2 cellular contexts compared by ENCODE assay signal in the genomic region with DNA sequence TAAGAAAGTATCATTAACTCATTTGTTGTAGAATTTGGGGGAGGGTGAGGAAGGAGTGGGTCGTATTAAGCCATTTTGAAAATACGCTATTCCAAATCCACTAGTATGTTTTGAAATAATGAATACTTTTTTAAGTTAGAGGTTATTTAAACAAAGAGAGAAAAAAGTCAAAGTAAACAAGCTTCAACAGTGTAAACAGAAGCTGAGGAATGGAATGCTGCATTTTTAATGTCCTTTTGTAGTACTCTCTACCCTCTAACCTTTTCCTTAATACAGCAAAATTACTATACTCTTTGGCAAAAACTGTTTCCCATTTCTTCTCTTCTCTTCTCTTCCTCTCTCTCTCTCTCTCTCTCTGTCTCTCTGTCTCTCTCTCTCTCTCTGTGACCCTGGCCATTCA.
A peak's percentile ranks its signal among the peaks of the same experiment; 100 is the strongest.
TF ChIP-seq lines count a peak whose summit lies in the region.
"Not testable (repeated sequence)": the region's sequence is repeated elsewhere in the genome, so short reads cannot be mapped to it uniquely, and the experiment has no call there.

No MANE protein-coding gene starts in this region.

TF ChIP-seq in HEK293, 187 proteins besides CTCF, POLR2A, EP300 and RAD21:
- TF ChIP-seq ZNF596 (tag by site-specific recombination; IDR thresholded peaks at IDR 0.05) = 0 out of 2 replicates have a peak, but pooled peaks have one; percentile 53

TF ChIP-seq in HepG2, 621 proteins besides CTCF, POLR2A, EP300 and RAD21:
- TF ChIP-seq FOXA1 (IDR thresholded peaks at IDR 0.05) = 0 out of 2 replicates have a peak, but pooled peaks have one; percentile 42
- not testable (repeated sequence) for TF ChIP-seq FOXA1 (CRISPR knock-in tag; IDR thresholded peaks at IDR 0.05)
